In genomic region chr5:136101884-136102283, GRCh38 we compare ENCODE assay signal across 8 cellular contexts.
"Had no signal": no experiment of that assay in that cellular context is flagged by ENCODE, and none has a peak within 500 bp of the region (broad histone marks: within the 10 kb centered on the region; RNA-seq: fewer than 3 reads in every experiment).

No MANE protein-coding gene starts in this region.

- H3K4me1 Mint-ChIP-seq: IgD-negative memory B cell had no signal

- FAIRE-seq: HTR-8/SVneo had no signal

- H3K9me3 Mint-ChIP-seq: IgD-negative memory B cell had no signal

- DNase-seq: IMR-90, Karpas-422, KBM-7, KG1 had no signal

- H3K4me3 Mint-ChIP-seq: IgD-negative memory B cell had no signal

- H3K4me2 ChIP-seq: KMS-11 had no signal

- H3K36me3 Mint-ChIP-seq: IgD-negative memory B cell had no signal

- H3K27ac ChIP-seq: HL-60, KMS-11 had no signal

- H3K27ac Mint-ChIP-seq: IgD-negative memory B cell had no signal

- H3K9ac ChIP-seq: KMS-11 had no signal
